In genomic region chr3:8900065-8900464, GRCh38 we compare ENCODE assay signal across 1 cellular context.
TF ChIP-seq lines count a peak whose summit lies in the region.

No MANE protein-coding gene starts in this region.

TF ChIP-seq in WTC11, 78 proteins besides CTCF, POLR2A, EP300 and RAD21 (continued from another document):
- no peak for TF ChIP-seq ZNF281 (CRISPR knock-in tag; IDR thresholded peaks at IDR 0.05)
- no peak for TF ChIP-seq CBFB (CRISPR knock-in tag; IDR thresholded peaks at IDR 0.05; ENCODE audit: low read depth)
